ENCODE assay signal across 1 cellular context in the genomic region with DNA sequence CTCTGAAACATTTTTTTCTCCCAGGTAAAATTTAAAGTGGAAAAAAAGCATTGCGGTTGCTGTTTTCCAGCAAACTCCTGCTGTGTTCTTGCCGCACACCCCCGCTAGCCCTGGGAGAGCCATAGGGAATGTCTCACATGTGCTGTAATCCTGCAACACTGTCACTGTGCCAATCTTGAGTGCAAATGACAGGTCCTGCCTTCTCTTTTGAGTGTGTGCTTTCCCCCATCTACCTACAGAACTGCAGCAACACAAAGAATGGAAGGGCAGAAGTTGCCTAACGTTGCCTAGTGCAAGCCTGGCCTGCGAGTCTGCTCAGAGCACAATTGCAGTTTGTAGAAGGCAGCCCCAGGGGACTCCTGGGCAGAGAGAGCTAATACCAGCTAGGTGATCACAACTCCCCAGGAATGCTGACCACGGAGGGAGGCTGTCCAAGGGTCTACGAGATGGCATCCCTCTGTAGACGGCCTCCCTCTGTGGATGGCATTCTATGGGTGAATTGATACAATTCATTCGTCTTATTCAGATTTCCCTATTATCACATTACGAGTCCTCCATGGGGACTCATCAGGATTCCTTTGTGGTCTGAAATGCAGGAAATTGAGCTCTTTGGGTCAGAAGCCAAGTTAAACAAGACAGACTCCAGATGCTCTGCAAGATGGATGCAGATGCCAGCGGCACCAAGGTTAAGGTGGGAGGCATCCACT.
A peak's percentile ranks its signal among the peaks of the same experiment; 100 is the strongest.
TF ChIP-seq lines count a peak whose summit lies in the region.

No MANE protein-coding gene starts in this region.

TF ChIP-seq in H1, 55 proteins besides CTCF, POLR2A, EP300 and RAD21:
- 0 out of 2 replicates have a peak, but pooled peaks have one; percentile 16 for TF ChIP-seq YY1 (IDR thresholded peaks at IDR 0.05; ENCODE audit: low read depth, low read length)
- no peak for TF ChIP-seq SIRT6 (IDR thresholded peaks at IDR 0.05; ENCODE audit: low read length)
- TF ChIP-seq CBX5 (IDR thresholded peaks at IDR 0.05; ENCODE audit: low read depth, low read length): no peak
- TF ChIP-seq CTBP2 (IDR thresholded peaks at IDR 0.05; ENCODE audit: borderline replicate concordance, insufficient read depth, insufficient read length, low read length): peak; percentile 32
- no peak for TF ChIP-seq KDM4A (IDR thresholded peaks at IDR 0.05; ENCODE audit: low read depth, low read length, severe bottlenecking)
